Comparison of ENCODE assay signal across 22 cellular contexts in genomic region chr17:2865228-2865627, GRCh38.
"Had no signal": no experiment of that assay in that cellular context is flagged by ENCODE, and none has a peak within 500 bp of the region (broad histone marks: within the 10 kb centered on the region; RNA-seq: fewer than 3 reads in every experiment).

No MANE protein-coding gene starts in this region.

- H3K36me3 Mint-ChIP-seq: activated naive CD8-positive, alpha-beta T cell treated with anti-CD3 and anti-CD28 coated beads, Interleukin-2, amount 10 ng/mL, durations not matched to agents 7 days and 5 days had no signal

- H3K4me3 Mint-ChIP-seq: activated CD4-positive, alpha-beta T cell treated with anti-CD3 and anti-CD28 coated beads for 36 hours; activated naive CD4-positive, alpha-beta T cell treated with anti-CD3 and anti-CD28 coated beads for 36 hours; activated naive CD8-positive, alpha-beta T cell treated with anti-CD3 and anti-CD28 coated beads, Interleukin-2, amount 10 ng/mL, durations not matched to agents 7 days and 5 days; memory B cell; neural crest cell had no signal

- H3K27ac Mint-ChIP-seq: activated CD4-positive, alpha-beta T cell treated with anti-CD3 and anti-CD28 coated beads for 36 hours; activated naive CD4-positive, alpha-beta T cell treated with anti-CD3 and anti-CD28 coated beads for 36 hours; activated naive CD8-positive, alpha-beta T cell treated with anti-CD3 and anti-CD28 coated beads, Interleukin-2, amount 10 ng/mL, durations not matched to agents 7 days and 5 days; memory B cell had no signal

- H3K4me3 ChIP-seq: coronary artery, esophagus squamous epithelium, gastrocnemius medialis, prostate gland, thoracic aorta, upper lobe of left lung had no signal

- DNase-seq: activated CD4-positive, alpha-beta T cell treated with anti-CD3 and anti-CD28 coated beads for 36 hours; activated CD4-positive, alpha-beta T cell treated with anti-CD3 and anti-CD28 coated beads, Interleukin-2, amount 50 U/mL, for 4 hours; activated effector memory CD4-positive, alpha-beta T cell treated with Interleukin-2 at 50 U/mL for 16 hours; activated naive CD4-positive, alpha-beta T cell treated with anti-CD3 and anti-CD28 coated beads for 36 hours; activated naive CD8-positive, alpha-beta T cell treated with anti-CD3 and anti-CD28 coated beads, Interleukin-2, amount 10 ng/mL, durations not matched to agents 7 days and 5 days; activated T-cell treated with anti-CD3 and anti-CD28 coated beads, Interleukin-2, amount 50 U/mL, for 48 hours; amniotic stem cell; cerebellar nuclear complex; esophagus squamous epithelium; gastrocnemius medialis; head of caudate nucleus; occipital lobe; stimulated activated CD4-positive, alpha-beta T cell treated with anti-CD3 and anti-CD28 coated beads, Interleukin-2, amount 100 ng/mL, for 48 hours; stimulated activated CD8-positive, alpha-beta memory T cell treated with anti-CD3 and anti-CD28 coated beads, Interleukin-4, amount 100 ng/mL, for 48 hours; stimulated activated naive CD4-positive, alpha-beta T cell; T-helper 1 cell; upper lobe of left lung had no signal

- H3K4me1 Mint-ChIP-seq: activated CD4-positive, alpha-beta T cell treated with anti-CD3 and anti-CD28 coated beads for 36 hours; activated naive CD8-positive, alpha-beta T cell treated with anti-CD3 and anti-CD28 coated beads, Interleukin-2, amount 10 ng/mL, durations not matched to agents 7 days and 5 days; memory B cell had no signal

- H3K27me3 Mint-ChIP-seq: activated CD4-positive, alpha-beta T cell treated with anti-CD3 and anti-CD28 coated beads for 36 hours; activated naive CD8-positive, alpha-beta T cell treated with anti-CD3 and anti-CD28 coated beads, Interleukin-2, amount 10 ng/mL, durations not matched to agents 7 days and 5 days; memory B cell had no signal

- ATAC-seq: activated CD4-positive, alpha-beta T cell treated with anti-CD3 and anti-CD28 coated beads for 36 hours; gastrocnemius medialis had no signal

- H3K9me3 Mint-ChIP-seq: activated naive CD4-positive, alpha-beta T cell treated with anti-CD3 and anti-CD28 coated beads for 36 hours; activated naive CD8-positive, alpha-beta T cell treated with anti-CD3 and anti-CD28 coated beads, Interleukin-2, amount 10 ng/mL, durations not matched to agents 7 days and 5 days; memory B cell; neural crest cell had no signal
